ENCODE assay signal across 8 cellular contexts in genomic region chr7:35624299-35625186, GRCh38.
DNase-seq lines count a peak whose midpoint lies in the region; ATAC-seq and TF ChIP-seq lines count a peak whose summit lies in the region.

No MANE protein-coding gene starts in this region.

- TF ChIP-seq CTCF in fibroblast of lung (conservative IDR thresholded peaks at IDR 0.05 in 1 of 2, IDR thresholded peaks at IDR 0.05 in 1 of 2; ENCODE audit: low read depth in 1 of 2, low read length in 2 of 2) = peak; percentile 73 to 87
- TF ChIP-seq CTCF in nephron progenitor cell (IDR thresholded peaks at IDR 0.05) = peak; percentile 85

- CTCF ChIA-PET in CD4-positive, alpha-beta memory T cell (lab: Charles Lee; ENCODE audit: partially characterized antibody) = interaction anchor here (1.0 to 5.1 kb wide), 23 partner anchors 9 to 664 kb away, joined by 3 to 37 read pairs (median 5); no protein-coding TSS in a partner anchor

- H3K27ac Mint-ChIP-seq in CD4-positive, alpha-beta memory T cell = peak overlapping the region in 1 of 7 donors; percentile 17
- H3K27ac Mint-ChIP-seq in nephron progenitor cell = no peak overlapping the region

- peaks cover 0 to 2% (median 0%) of the 10 kb centered on the region in 8 donors for H3K9me3 Mint-ChIP-seq in CD4-positive, alpha-beta memory T cell
- H3K9me3 Mint-ChIP-seq in nephron progenitor cell = no peaks in the 10 kb centered on the region

- no peak overlapping the region for H3K27ac ChIP-seq in CD4-positive, alpha-beta memory T cell (ENCODE audit: low read depth, low read length)
- H3K27ac ChIP-seq in fibroblast of lung (ENCODE audit: insufficient read depth, low read length) = no peak overlapping the region

- peaks cover 4 to 18% of the 10 kb centered on the region in 2 donors for H3K36me3 Mint-ChIP-seq in CD4-positive, alpha-beta memory T cell
- peaks cover 4% of the 10 kb centered on the region for H3K36me3 Mint-ChIP-seq in nephron progenitor cell (ENCODE audit: low read depth)

- intact Hi-C loops in CD4-positive, alpha-beta memory T cell (cut with micrococcal nuclease) = loop anchor here (1.0 to 5.0 kb wide), 3 partner anchors 199 to 802 kb away; no protein-coding TSS in a partner anchor

- POLR2A ChIA-PET in CD4-positive, alpha-beta memory T cell (lab: Charles Lee; ENCODE audit: partially characterized antibody) = interaction anchor here (0.6 to 1.2 kb wide), 2 partner anchors 8 to 16 kb away, joined by 3 to 4 read pairs; no protein-coding TSS in a partner anchor

- no peak overlapping the region for H3K4me2 ChIP-seq in fibroblast of lung (ENCODE audit: extremely low read depth, insufficient read depth, low read length)

- H2AFZ ChIP-seq in fibroblast of lung (ENCODE audit: low read length) = no peak overlapping the region

- H3K79me2 ChIP-seq in fibroblast of lung (ENCODE audit: control insufficient read depth, insufficient read depth, low read length) = no peaks in the 10 kb centered on the region

- ATAC-seq in GM19023 (IDR thresholded peaks at IDR 0.05; ENCODE audit: unreplicated experiment) (peak; percentile 82), HG03159 (IDR thresholded peaks at IDR 0.05; ENCODE audit: unreplicated experiment) (peak; percentile 87)

- H4K20me1 ChIP-seq in fibroblast of lung (ENCODE audit: control insufficient read depth, extremely low read depth, insufficient read depth, low read length) = no peaks in the 10 kb centered on the region

- H3K4me1 Mint-ChIP-seq in CD4-positive, alpha-beta memory T cell = peaks cover 4 to 6% (median 5%) of the 10 kb centered on the region in 4 donors
- peaks cover 5% of the 10 kb centered on the region for H3K4me1 Mint-ChIP-seq in nephron progenitor cell

- DNase-seq in CD4-positive, alpha-beta memory T cell = peak in 4 of 5 donors; percentile 36 to 40 (median 38)
- DNase-seq in NCI-H524 (lab: John Stamatoyannopoulos, UW) = peak; percentile 42 to 74
- DNase-seq in activated CD8-positive, alpha-beta memory T cell treated with anti-CD3 and anti-CD28 coated beads for 24 hours = peak; percentile 66
- DNase-seq in fibroblast of lung (ENCODE audit: low read depth in 2 of 2) = peak; percentile 22 to 39
- DNase-seq in nephron progenitor cell = peak; percentile 59
- DNase-seq in NCI-H1048 (lab: John Stamatoyannopoulos, UW) = no peak

- H3K27me3 ChIP-seq in CD4-positive, alpha-beta memory T cell (ENCODE audit: insufficient read depth, low read length) = no peaks in the 10 kb centered on the region
- H3K27me3 ChIP-seq in fibroblast of lung (ENCODE audit: control insufficient read depth, insufficient read depth, low read length) = no peaks in the 10 kb centered on the region

- H3K9me3 ChIP-seq in CD4-positive, alpha-beta memory T cell (ENCODE audit: control insufficient read depth in 1 of 2, low read length in 2 of 2) = no peaks in the 10 kb centered on the region
- no peaks in the 10 kb centered on the region for H3K9me3 ChIP-seq in fibroblast of lung (ENCODE audit: control insufficient read depth, insufficient read depth, low read depth, low read length)

- H3K36me3 ChIP-seq in CD4-positive, alpha-beta memory T cell (ENCODE audit: insufficient read depth, low read length) = peaks cover 5% of the 10 kb centered on the region
- no peaks in the 10 kb centered on the region for H3K36me3 ChIP-seq in fibroblast of lung (ENCODE audit: control insufficient read depth, insufficient read depth, low read length)

- H3K9ac ChIP-seq in fibroblast of lung (ENCODE audit: insufficient read depth, low read length) = no peak overlapping the region

- H3K4me1 ChIP-seq in CD4-positive, alpha-beta memory T cell (ENCODE audit: insufficient read depth, low read length) = peaks cover 4% of the 10 kb centered on the region
- no peaks in the 10 kb centered on the region for H3K4me1 ChIP-seq in fibroblast of lung (ENCODE audit: control insufficient read depth, extremely low read depth, insufficient read depth, low read length)

- no peaks in the 10 kb centered on the region for H3K27me3 Mint-ChIP-seq in CD4-positive, alpha-beta memory T cell
- no peaks in the 10 kb centered on the region for H3K27me3 Mint-ChIP-seq in nephron progenitor cell (ENCODE audit: low read depth, poor library complexity)

- H3K4me3 Mint-ChIP-seq in CD4-positive, alpha-beta memory T cell = peak overlapping the region in 1 of 8 donors; percentile 63
- H3K4me3 Mint-ChIP-seq in nephron progenitor cell = no peak overlapping the region

- no peak overlapping the region for H3K4me3 ChIP-seq in CD4-positive, alpha-beta memory T cell (ENCODE audit: low read length in 2 of 2)
- no peak overlapping the region for H3K4me3 ChIP-seq in fibroblast of lung (replicated peaks in 1 of 4; ENCODE audit: control extremely low read depth in 1 of 4, insufficient read depth in 1 of 4, low read depth in 3 of 4, low read length in 4 of 4)
